ENCODE assay signal across 8 cellular contexts in genomic region chr1:100353073-100353801, GRCh38. TPM values are rescaled to one million over a fixed set of nuclear protein-coding genes. Genes with fewer than 3 reads are reported as not detected.
A peak's percentile ranks its signal among the peaks of the same experiment; 100 is the strongest.
DNase-seq lines count a peak whose midpoint lies in the region; ATAC-seq and TF ChIP-seq lines count a peak whose summit lies in the region.

No MANE protein-coding gene starts in this region.

- H3K27me3 Mint-ChIP-seq in activated CD8-positive, alpha-beta memory T cell treated with anti-CD3 and anti-CD28 coated beads, Interleukin-2, amount 10 ng/mL, durations not matched to agents 7 days and 5 days = no peaks in the 10 kb centered on the region
- no peaks in the 10 kb centered on the region for H3K27me3 Mint-ChIP-seq in naive thymus-derived CD4-positive, alpha-beta T cell

- intact Hi-C loops in HCT116 (cut with micrococcal nuclease) = loop anchor here (2.0 to 10.0 kb wide), 3 partner anchors 101 to 378 kb away; partner anchors contain the start of genes SASS6 and TRMT13
- intact Hi-C loops in naive thymus-derived CD4-positive, alpha-beta T cell (cut with micrococcal nuclease) = loop anchor here (1.0 to 5.0 kb wide), 9 partner anchors 8 to 884 kb away; partner anchors contain the start of genes AGL (in 1 of the 2), EXTL2 (in 1 of the 2), GPR88 (in 1 of the 2) and S1PR1 (in 1 of the 2)
- intact Hi-C loops in upper lobe of right lung (cut with DNase I) = no loop called here

- H3K9ac ChIP-seq in HCT116 (ENCODE audit: low read length) = peak overlapping the region; percentile 72

- TF ChIP-seq POLR2A in HCT116 (IDR thresholded peaks at IDR 0.05; ENCODE audit: borderline replicate concordance, extremely low read depth, insufficient read depth, insufficient read length) = no peak

- WGBS in esophagus, 2 donors = 1% methylated on average over 28 of the region's 28 CpGs

- peaks cover 38% of the 10 kb centered on the region for H3K36me3 Mint-ChIP-seq in activated CD8-positive, alpha-beta memory T cell treated with anti-CD3 and anti-CD28 coated beads, Interleukin-2, amount 10 ng/mL, durations not matched to agents 7 days and 5 days
- peaks cover 0 to 40% (median 23%) of the 10 kb centered on the region in 5 donors for H3K36me3 Mint-ChIP-seq in naive thymus-derived CD4-positive, alpha-beta T cell

- H3K4me3 ChIP-seq in HCT116 (replicated peaks in 1 of 2; ENCODE audit: low read depth in 1 of 2, low read length in 2 of 2) (peak overlapping the region; percentile 72 to 89), esophagus (ENCODE audit: low read depth in 1 of 2, low read length in 2 of 2) (peak overlapping the region; percentile 58 to 86), upper lobe of right lung (peak overlapping the region; percentile 83)
- peak overlapping the region; percentile 94 for H3K4me3 ChIP-seq in naive thymus-derived CD4-positive, alpha-beta T cell (ENCODE audit: low read length)

- H3K9me3 Mint-ChIP-seq in activated CD8-positive, alpha-beta memory T cell treated with anti-CD3 and anti-CD28 coated beads, Interleukin-2, amount 10 ng/mL, durations not matched to agents 7 days and 5 days (ENCODE audit: low read depth) = no peaks in the 10 kb centered on the region
- peaks cover 0 to 4% (median 0%) of the 10 kb centered on the region in 11 donors for H3K9me3 Mint-ChIP-seq in naive thymus-derived CD4-positive, alpha-beta T cell

- DNase-seq in GM10266 (ENCODE audit: extremely low spot score) (peak; percentile 71), HCT116 (ENCODE audit: low read depth, low spot score) (no peak), NCI-H1105 treated with DMSO at 0.1 percent for 48 hours (lab: John Stamatoyannopoulos, UW) (peak; percentile 37), upper lobe of right lung (peak; percentile 69)
- peak; percentile 65 for DNase-seq in activated CD8-positive, alpha-beta memory T cell treated with anti-CD3 and anti-CD28 coated beads, Interleukin-2, amount 10 ng/mL, durations not matched to agents 7 days and 5 days
- DNase-seq in naive thymus-derived CD4-positive, alpha-beta T cell = peak; percentile 20 to 52 (median 38)

- TF ChIP-seq CTCF in GM10266 (IDR thresholded peaks at IDR 0.05; ENCODE audit: control insufficient read depth, insufficient read depth, low read depth, missing control alignments) (no peak), HCT116 (IDR thresholded peaks at IDR 0.05 in 2 of 3, conservative IDR thresholded peaks at IDR 0.05 in 1 of 3; ENCODE audit: borderline replicate concordance in 1 of 3, insufficient read depth in 1 of 3, low read depth in 2 of 3, low read length in 2 of 3) (no peak), upper lobe of right lung (IDR thresholded peaks at IDR 0.05) (no peak)

- H3K4me2 ChIP-seq in HCT116 (ENCODE audit: low read length) = peak overlapping the region; percentile 97

- BruUV-seq in HCT116 (replicated peaks; lab: Mats Ljungman, UMichigan) = no TSS peak

- H4K20me1 ChIP-seq in HCT116 (ENCODE audit: insufficient read depth) = no peaks in the 10 kb centered on the region

- peaks cover 41% of the 10 kb centered on the region for H3K4me1 Mint-ChIP-seq in activated CD8-positive, alpha-beta memory T cell treated with anti-CD3 and anti-CD28 coated beads, Interleukin-2, amount 10 ng/mL, durations not matched to agents 7 days and 5 days
- H3K4me1 Mint-ChIP-seq in naive thymus-derived CD4-positive, alpha-beta T cell = peaks cover 40 to 50% (median 45%) of the 10 kb centered on the region in 7 donors

- RAD21 ChIA-PET in HCT116 (lab: Charles Lee; ENCODE audit: low non-redundant PET in 1 of 2, low total read pairs in 2 of 2, uncharacterized antibody in 2 of 2, unreplicated experiment in 2 of 2) = no interaction called here

- H3K9me3 ChIP-seq in HCT116 (ENCODE audit: control insufficient read depth in 1 of 2, insufficient read depth in 1 of 2, low read depth in 1 of 2, low read length in 2 of 2) = no peaks in the 10 kb centered on the region
- no peaks in the 10 kb centered on the region for H3K9me3 ChIP-seq in esophagus (ENCODE audit: control insufficient read depth in 2 of 2, insufficient read depth in 1 of 2, low read depth in 1 of 2, low read length in 1 of 2)
- no peaks in the 10 kb centered on the region for H3K9me3 ChIP-seq in naive thymus-derived CD4-positive, alpha-beta T cell (ENCODE audit: control insufficient read depth in 2 of 3, low read length in 3 of 3)
- no peaks in the 10 kb centered on the region for H3K9me3 ChIP-seq in upper lobe of right lung

- H3K36me3 ChIP-seq in HCT116 (ENCODE audit: control insufficient read depth in 1 of 2, insufficient read depth in 2 of 2, low read length in 2 of 2) (peaks cover 0 to 2% of the 10 kb centered on the region in 2 experiments; a peak in 1 of 4 replicates), esophagus (ENCODE audit: control insufficient read depth in 2 of 2, insufficient read depth in 2 of 2, low read length in 1 of 2) (no peaks in the 10 kb centered on the region), upper lobe of right lung (no peaks in the 10 kb centered on the region)
- H3K36me3 ChIP-seq in naive thymus-derived CD4-positive, alpha-beta T cell (ENCODE audit: control insufficient read depth in 2 of 3, insufficient read depth in 3 of 3, low read length in 3 of 3) = peaks cover 0 to 21% (median 5%) of the 10 kb centered on the region in 3 experiments

- no peaks in the 10 kb centered on the region for H3K79me2 ChIP-seq in HCT116 (ENCODE audit: insufficient read depth, low read length)

- CTCF ChIA-PET in HCT116 (lab: Charles Lee) = no interaction called here
- CTCF ChIA-PET in activated CD8-positive, alpha-beta memory T cell treated with anti-CD3 and anti-CD28 coated beads, Interleukin-2, amount 10 ng/mL, durations not matched to agents 7 days and 5 days (lab: Charles Lee) = interaction anchor here (0.6 to 3.6 kb wide), 21 partner anchors 12 to 516 kb away, joined by 3 to 18 read pairs (median 5); partner anchors contain the start of genes RTCA, SASS6 and TRMT13
- CTCF ChIA-PET in naive thymus-derived CD4-positive, alpha-beta T cell (lab: Charles Lee) = interaction anchor here (0.6 to 5.8 kb wide), 9 partner anchors 15 to 111 kb away, joined by 3 to 81 read pairs (median 5); no protein-coding TSS in a partner anchor

- no peak for TF ChIP-seq RAD21 in HCT116 (IDR thresholded peaks at IDR 0.05; ENCODE audit: low read depth)

- POLR2A ChIA-PET in HCT116 (lab: Charles Lee) = interaction anchor here (1.2 to 1.6 kb wide), 3 partner anchors 10 to 103 kb away, joined by 3 to 5 read pairs (median 4); partner anchors contain the start of genes DBT and RTCA
- POLR2A ChIA-PET in naive thymus-derived CD4-positive, alpha-beta T cell (lab: Charles Lee) = interaction anchor here (0.7 to 9.3 kb wide), 22 partner anchors 8 to 316 kb away, joined by 3 to 196 read pairs (median 12); partner anchors contain the start of genes DBT, RTCA, SASS6 and TRMT13

- peak overlapping the region; percentile 54; the same call in 1 of the 2 replicates for H3K27ac ChIP-seq in HCT116 (ENCODE audit: low read depth, low read length)
- peak overlapping the region; percentile 85 to 92 for H3K27ac ChIP-seq in esophagus (ENCODE audit: low read depth in 2 of 2, low read length in 1 of 2)
- peak overlapping the region; percentile 89 for H3K27ac ChIP-seq in naive thymus-derived CD4-positive, alpha-beta T cell (ENCODE audit: low read depth, low read length)
- H3K27ac ChIP-seq in upper lobe of right lung = peak overlapping the region; percentile 91

- ATAC-seq in HCT116 (peak; percentile 1; the same call in 1 of the 2 replicates), upper lobe of right lung (peak; percentile 2), GM18873 (IDR thresholded peaks at IDR 0.05; ENCODE audit: low FRiP score, unreplicated experiment) (no peak)
- peak; percentile 4 for ATAC-seq in activated CD8-positive, alpha-beta memory T cell treated with anti-CD3 and anti-CD28 coated beads, Interleukin-2, amount 10 ng/mL, durations not matched to agents 7 days and 5 days
- ATAC-seq in naive thymus-derived CD4-positive, alpha-beta T cell = no peak

- peak overlapping the region; percentile 93 for H3K4me3 Mint-ChIP-seq in activated CD8-positive, alpha-beta memory T cell treated with anti-CD3 and anti-CD28 coated beads, Interleukin-2, amount 10 ng/mL, durations not matched to agents 7 days and 5 days
- H3K4me3 Mint-ChIP-seq in naive thymus-derived CD4-positive, alpha-beta T cell = peak overlapping the region; percentile 89 to 100 (median 98)

- no peaks in the 10 kb centered on the region for H3K9me2 ChIP-seq in HCT116 (ENCODE audit: insufficient read depth)

- H2AFZ ChIP-seq in HCT116 (ENCODE audit: low read depth, low read length, poor library complexity, severe bottlenecking) = peak overlapping the region; percentile 55

- H3K27ac Mint-ChIP-seq in activated CD8-positive, alpha-beta memory T cell treated with anti-CD3 and anti-CD28 coated beads, Interleukin-2, amount 10 ng/mL, durations not matched to agents 7 days and 5 days = peak overlapping the region; percentile 93
- peak overlapping the region; percentile 80 to 100 (median 97) for H3K27ac Mint-ChIP-seq in naive thymus-derived CD4-positive, alpha-beta T cell

- no peaks in the 10 kb centered on the region for H3K27me3 ChIP-seq in HCT116 (ENCODE audit: insufficient read depth, low read length)
- H3K27me3 ChIP-seq in esophagus (ENCODE audit: control insufficient read depth in 1 of 2, insufficient read depth in 2 of 2, low read length in 2 of 2) = no peaks in the 10 kb centered on the region
- no peaks in the 10 kb centered on the region for H3K27me3 ChIP-seq in naive thymus-derived CD4-positive, alpha-beta T cell (ENCODE audit: control insufficient read depth in 2 of 2, insufficient read depth in 2 of 2, low read length in 2 of 2)
- H3K27me3 ChIP-seq in upper lobe of right lung = no peaks in the 10 kb centered on the region

- peaks cover 27 to 42% of the 10 kb centered on the region in 2 experiments for H3K4me1 ChIP-seq in HCT116 (ENCODE audit: control insufficient read depth in 1 of 2, insufficient read depth in 2 of 2, low read length in 2 of 2)
- H3K4me1 ChIP-seq in esophagus (ENCODE audit: control insufficient read depth in 2 of 2, insufficient read depth in 2 of 2, low read length in 1 of 2) = peaks cover 3% of the 10 kb centered on the region in 2 donors
- peaks cover 26 to 34% of the 10 kb centered on the region in 2 donors for H3K4me1 ChIP-seq in naive thymus-derived CD4-positive, alpha-beta T cell (ENCODE audit: control insufficient read depth in 2 of 2, insufficient read depth in 2 of 2, low read length in 2 of 2)
- peaks cover 13% of the 10 kb centered on the region for H3K4me1 ChIP-seq in upper lobe of right lung

TF ChIP-seq in HCT116, 20 proteins besides CTCF, POLR2A, EP300 and RAD21:
- peak; percentile 21; the same call in 1 of the 2 replicates for TF ChIP-seq SIN3A (IDR thresholded peaks at IDR 0.05; ENCODE audit: low read depth)
- TF ChIP-seq EGR1 (IDR thresholded peaks at IDR 0.05; ENCODE audit: low read depth) = no peak
- no peak for TF ChIP-seq JUND (IDR thresholded peaks at IDR 0.05)
TF ChIP-seq in HCT116: peak in this region for 1.

RNA-seq across cellular contexts. Expression of gene CDC14A, which starts 0.9 kb away (rescaled TPM):
- 5.1 TPM for total RNA-seq in HCT116 (2021; ENCODE audit: unreplicated experiment)
- 1.4 and 2.0 TPM in 2 replicates for polyA plus RNA-seq in HCT116 (2012)
- total RNA-seq in activated CD8-positive, alpha-beta memory T cell treated with anti-CD3 and anti-CD28 coated beads, Interleukin-2, amount 10 ng/mL, durations not matched to agents 7 days and 5 days = 10 to 100 TPM; 34.2 to 43.1 TPM
- 1 to 10 TPM; 1.0 to 1.2 TPM for polyA plus RNA-seq in esophagus
- total RNA-seq in naive thymus-derived CD4-positive, alpha-beta T cell = 100 to 1,000 TPM in 2 of 5 experiments, 10 to 100 TPM in 3; 47.1 to 136 (median 85.1) TPM
- 10 to 100 TPM; 53.2 to 54.7 TPM for polyA plus RNA-seq in naive thymus-derived CD4-positive, alpha-beta T cell
- total RNA-seq in upper lobe of right lung = 12.0 TPM

Comparison
In these comparisons a context has a peak if more than half of its experiments do, and no peak if none do; other contexts are left out.
1. ATAC-seq: peak in HCT116 (single experiment), activated CD8-positive, alpha-beta memory T cell treated with anti-CD3 and anti-CD28 coated beads, Interleukin-2, amount 10 ng/mL, durations not matched to agents 7 days and 5 days (single experiment) and upper lobe of right lung (single experiment); none in naive thymus-derived CD4-positive, alpha-beta T cell (single experiment) and GM18873 (single experiment).
2. Peak in every context shown above with its lines, with median percentiles within 50 percentile points of each other: H3K27ac ChIP-seq and H3K4me3 ChIP-seq.